In genomic region chr6:111338843-111339242, GRCh38 we compare ENCODE assay signal across 12 cellular contexts.
DNase-seq lines count a peak whose midpoint lies in the region; ATAC-seq and TF ChIP-seq lines count a peak whose summit lies in the region.
"Had no signal": no experiment of that assay in that cellular context is flagged by ENCODE, and none has a peak within 500 bp of the region (broad histone marks: within the 10 kb centered on the region; RNA-seq: fewer than 3 reads in every experiment).

No MANE protein-coding gene starts in this region.

- peak overlapping the region; percentile 26 for H3K27ac Mint-ChIP-seq in T-helper 1 cell treated with Interleukin-12 subunit alpha and Interleukin-12 subunit beta and Interleukin-4 antibody, amounts not matched to agents 30 μg/mL and 1 μg/mL, for 36 hours
- H3K27ac Mint-ChIP-seq: T-helper 17 cell had no signal

- H3K4me2 ChIP-seq in neuronal stem cell (ENCODE audit: insufficient read depth, low read length, poor library complexity, severe bottlenecking) = no peak overlapping the region

- no peak overlapping the region for H3K9ac ChIP-seq in neuronal stem cell (ENCODE audit: low read depth, low read length, poor library complexity)

- peaks cover 17% of the 10 kb centered on the region for H3K4me1 Mint-ChIP-seq in T-helper 1 cell treated with Interleukin-12 subunit alpha and Interleukin-12 subunit beta and Interleukin-4 antibody, amounts not matched to agents 30 μg/mL and 1 μg/mL, for 36 hours (ENCODE audit: low read depth)

- no peak overlapping the region for H3K18ac ChIP-seq in neuronal stem cell (ENCODE audit: low read length)

- H3K79me1 ChIP-seq in neuronal stem cell (ENCODE audit: low read depth, low read length) = no peaks in the 10 kb centered on the region

- H3K9me3 Mint-ChIP-seq in T-helper 1 cell treated with Interleukin-12 subunit alpha and Interleukin-12 subunit beta and Interleukin-4 antibody, amounts not matched to agents 30 μg/mL and 1 μg/mL, for 36 hours = no peaks in the 10 kb centered on the region

- H3K4me3 ChIP-seq in brain microvascular endothelial cell (ENCODE audit: low read depth, low read length) = no peak overlapping the region
- H3K4me3 ChIP-seq in neuronal stem cell (ENCODE audit: low read length in 2 of 2) = no peak overlapping the region

- in situ Hi-C loops in brain microvascular endothelial cell (cut with HindIII; ENCODE audit: low pct_ligation_motif_present, low sequenced_read_pairs) = no loop called here

- H3K27ac ChIP-seq in brain microvascular endothelial cell = no peak overlapping the region
- no peak overlapping the region for H3K27ac ChIP-seq in neuronal stem cell (replicated peaks; ENCODE audit: low read length)

- no peak overlapping the region for H3K14ac ChIP-seq in neuronal stem cell (ENCODE audit: low read length)

- ATAC-seq in GM18511 (IDR thresholded peaks at IDR 0.05; ENCODE audit: unreplicated experiment) (peak; percentile 100), HG02973 (IDR thresholded peaks at IDR 0.05; ENCODE audit: unreplicated experiment) (peak; percentile 98)
- ATAC-seq: T-helper 17 cell had no signal

- no peak overlapping the region for H2BK15ac ChIP-seq in neuronal stem cell (ENCODE audit: low read length)

- peaks cover 21% of the 10 kb centered on the region for H3K36me3 Mint-ChIP-seq in T-helper 1 cell treated with Interleukin-12 subunit alpha and Interleukin-12 subunit beta and Interleukin-4 antibody, amounts not matched to agents 30 μg/mL and 1 μg/mL, for 36 hours (ENCODE audit: low read depth)

- DNase-seq in GM20000 (ENCODE audit: low spot score) (peak; percentile 42), brain microvascular endothelial cell (no peak), kidney glomerular epithelial cell (lab: John Stamatoyannopoulos, UW) (no peak), DMS53 (lab: John Stamatoyannopoulos, UW) (no peak), neuronal stem cell (ENCODE audit: low spot score) (no peak)
- DNase-seq: activated gamma-delta T cell; COR-L47; NK-92 treated with Interleukin-12 subunit alpha and Interleukin-12 subunit beta, amount 100 ng/mL, for 24 hours; T-helper 17 cell had no signal

- no peak overlapping the region for H2AFZ ChIP-seq in neuronal stem cell (ENCODE audit: low read length)

- no peak overlapping the region for H2BK12ac ChIP-seq in neuronal stem cell (ENCODE audit: low read length)

- no peak overlapping the region for H2AK5ac ChIP-seq in neuronal stem cell (ENCODE audit: low read depth, low read length)

- no peak overlapping the region for H3K23ac ChIP-seq in neuronal stem cell (ENCODE audit: low read depth, low read length, poor library complexity)

- WGBS in neuronal stem cell (ENCODE audit: extremely low coverage in 2 of 2, insufficient read length in 2 of 2, insufficient replicate concordance in 1 of 2), 2 donors = no CpG with 5 or more reads among the region's 3 CpGs

- no peaks in the 10 kb centered on the region for H3K9me3 ChIP-seq in neuronal stem cell (replicated peaks in 1 of 2; ENCODE audit: control insufficient read depth in 2 of 2, insufficient read depth in 1 of 2, low read depth in 1 of 2, low read length in 2 of 2)

- H3K27me3 Mint-ChIP-seq in T-helper 1 cell treated with Interleukin-12 subunit alpha and Interleukin-12 subunit beta and Interleukin-4 antibody, amounts not matched to agents 30 μg/mL and 1 μg/mL, for 36 hours (ENCODE audit: low read depth) = no peaks in the 10 kb centered on the region
- H3K27me3 Mint-ChIP-seq: T-helper 17 cell had no signal

- no peak overlapping the region for H2BK120ac ChIP-seq in neuronal stem cell (ENCODE audit: low read depth, low read length)

- H4K8ac ChIP-seq in neuronal stem cell (ENCODE audit: low read depth, low read length) = no peak overlapping the region

- H2BK5ac ChIP-seq in neuronal stem cell (ENCODE audit: low read length) = no peak overlapping the region

- no peaks in the 10 kb centered on the region for H3K4me1 ChIP-seq in neuronal stem cell (ENCODE audit: control insufficient read depth in 2 of 2, insufficient read depth in 1 of 2, low read depth in 1 of 2, low read length in 2 of 2)

- H3K36me3 ChIP-seq in brain microvascular endothelial cell (replicated peaks) = no peaks in the 10 kb centered on the region
- H3K36me3 ChIP-seq in neuronal stem cell (replicated peaks in 1 of 2; ENCODE audit: control insufficient read depth in 2 of 2, insufficient read depth in 2 of 2, low read length in 2 of 2) = peaks cover 0 to 75% of the 10 kb centered on the region in 2 donors

- TF ChIP-seq CTCF in GM20000 (IDR thresholded peaks at IDR 0.05; ENCODE audit: extremely low read depth, missing control alignments) (no peak), brain microvascular endothelial cell (IDR thresholded peaks at IDR 0.05; ENCODE audit: low read depth, low read length, missing control alignments) (no peak)

- H3K4me3 Mint-ChIP-seq in T-helper 1 cell treated with Interleukin-12 subunit alpha and Interleukin-12 subunit beta and Interleukin-4 antibody, amounts not matched to agents 30 μg/mL and 1 μg/mL, for 36 hours = no peak overlapping the region
- H3K4me3 Mint-ChIP-seq: T-helper 17 cell had no signal

- no peak overlapping the region for H4K91ac ChIP-seq in neuronal stem cell (ENCODE audit: low read depth, low read length, poor library complexity)

- H3K4ac ChIP-seq in neuronal stem cell (ENCODE audit: low read length) = no peak overlapping the region

- H3K27me3 ChIP-seq in brain microvascular endothelial cell (replicated peaks) = no peaks in the 10 kb centered on the region
- no peaks in the 10 kb centered on the region for H3K27me3 ChIP-seq in neuronal stem cell (ENCODE audit: control insufficient read depth in 3 of 3, insufficient read depth in 3 of 3, low read depth in 1 of 3, low read length in 3 of 3)
